ENCODE assay signal across 23 cellular contexts in the genomic region with DNA sequence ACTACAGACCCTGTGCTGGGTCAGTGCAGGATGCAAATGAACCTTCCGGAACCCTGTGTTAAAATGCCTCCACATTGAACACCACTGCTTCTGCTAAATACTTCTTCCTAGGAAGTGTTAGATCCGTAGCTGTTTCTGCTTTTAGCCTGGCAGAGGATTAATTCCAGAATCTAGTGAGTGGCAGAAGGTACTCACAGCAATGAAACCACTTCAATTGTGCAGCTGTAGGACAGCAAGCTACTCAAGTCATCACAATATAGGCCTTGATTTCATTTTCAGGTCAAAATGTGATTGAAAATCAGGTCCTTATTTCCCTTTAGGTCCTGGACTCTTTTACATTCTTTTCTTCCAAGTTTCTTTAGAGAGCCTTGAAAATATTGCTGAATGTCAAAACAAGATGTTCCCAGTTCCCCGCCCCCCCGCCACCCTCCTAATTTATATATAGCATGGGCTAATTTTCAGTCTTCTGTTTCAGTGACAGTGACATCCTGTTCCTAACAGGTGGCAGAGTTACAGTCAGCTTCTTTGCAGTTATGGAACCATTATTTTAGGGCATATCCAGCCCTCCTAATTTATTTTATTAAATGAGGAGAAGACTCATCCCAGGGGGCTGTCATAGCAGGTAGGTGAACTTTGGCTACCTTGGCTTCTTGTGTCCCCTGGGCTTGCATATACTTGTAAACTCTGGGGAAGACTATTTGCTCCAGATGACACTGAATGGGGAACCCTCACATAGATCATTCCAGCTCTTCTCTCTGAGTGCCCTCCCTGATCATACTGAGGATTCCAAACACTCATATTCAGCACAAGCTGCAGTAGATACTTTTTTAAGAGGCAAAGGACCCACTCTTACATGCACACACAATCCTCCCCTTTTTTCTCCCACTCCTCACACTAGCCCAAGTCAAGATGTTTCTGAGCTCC. TPM values are rescaled to one million over a fixed set of nuclear protein-coding genes. Genes with fewer than 3 reads are reported as not detected.
"Had no signal": no experiment of that assay in that cellular context is flagged by ENCODE, and none has a peak within 500 bp of the region (broad histone marks: within the 10 kb centered on the region; RNA-seq: fewer than 3 reads in every experiment).

No MANE protein-coding gene starts in this region.

- H3K27ac Mint-ChIP-seq: activated CD8-positive, alpha-beta memory T cell treated with anti-CD3 and anti-CD28 coated beads, Interleukin-2, amount 10 ng/mL, durations not matched to agents 7 days and 5 days; activated naive CD4-positive, alpha-beta T cell treated with anti-CD3 and anti-CD28 coated beads, Interleukin-2, amount 50 U/mL, for 24 hours; activated T-cell treated with anti-CD3 and anti-CD28 coated beads, Interleukin-2, amount 50 U/mL, for 24 hours; activated T-helper 1 cell treated with anti-CD3 and anti-CD28 coated beads, Interleukin-12 subunit alpha, Interleukin-12 subunit beta, Interleukin-2, Interleukin-4 antibody, amounts not matched to agents 30 ng/mL and 10 ng/mL and 1 ng/mL, durations not matched to agents 14 hours and 24 hours and 36 hours; T-helper 17 cell; WTC11 had no signal

- H3K4me1 Mint-ChIP-seq: activated CD8-positive, alpha-beta memory T cell treated with anti-CD3 and anti-CD28 coated beads, Interleukin-2, amount 10 ng/mL, durations not matched to agents 7 days and 5 days; activated naive CD4-positive, alpha-beta T cell treated with anti-CD3 and anti-CD28 coated beads, Interleukin-2, amount 50 U/mL, for 24 hours; T-helper 17 cell; WTC11 had no signal

- H3K36me3 Mint-ChIP-seq: activated CD8-positive, alpha-beta memory T cell treated with anti-CD3 and anti-CD28 coated beads, Interleukin-2, amount 10 ng/mL, durations not matched to agents 7 days and 5 days; activated naive CD4-positive, alpha-beta T cell treated with anti-CD3 and anti-CD28 coated beads, Interleukin-2, amount 50 U/mL, for 24 hours; WTC11 had no signal

- H3K9me3 Mint-ChIP-seq: activated naive CD4-positive, alpha-beta T cell treated with anti-CD3 and anti-CD28 coated beads, Interleukin-2, amount 50 U/mL, for 24 hours; activated T-cell treated with anti-CD3 and anti-CD28 coated beads, Interleukin-2, amount 50 U/mL, for 24 hours; activated T-helper 1 cell treated with anti-CD3 and anti-CD28 coated beads, Interleukin-12 subunit alpha, Interleukin-12 subunit beta, Interleukin-2, Interleukin-4 antibody, amounts not matched to agents 30 ng/mL and 10 ng/mL and 1 ng/mL, durations not matched to agents 14 hours and 24 hours and 36 hours had no signal

- ATAC-seq: activated CD8-positive, alpha-beta memory T cell treated with anti-CD3 and anti-CD28 coated beads, Interleukin-2, amount 10 ng/mL, durations not matched to agents 7 days and 5 days; K562; T-helper 17 cell; WTC11 had no signal

- DNase-seq: activated CD4-positive, alpha-beta T cell treated with anti-CD3 and anti-CD28 coated beads for 48 hours; activated CD4-positive, alpha-beta T cell treated with anti-CD3 and anti-CD28 coated beads, Interleukin-2, amount 50 U/mL, for 48 hours; activated CD4-positive, CD25-positive, alpha-beta regulatory T cell treated with anti-CD3 and anti-CD28 coated beads, Interleukin-2, amount 50 U/mL, for 72 hours; activated CD8-positive, alpha-beta memory T cell treated with anti-CD3 and anti-CD28 coated beads, Interleukin-2, amount 10 ng/mL, durations not matched to agents 7 days and 5 days; activated effector memory CD4-positive, alpha-beta T cell treated with Interleukin-2 at 50 U/mL for 16 hours; activated naive CD4-positive, alpha-beta T cell; activated T-cell treated with anti-CD3 and anti-CD28 coated beads, Interleukin-2, amount 50 U/mL, for 24 hours; aorta; Karpas-422; NCI-H1105 treated with DMSO at 0.1 percent for 48 hours; NCI-H1436 treated with DMSO at 0.1 percent for 48 hours; NCI-H187; NCI-H2171; NCI-H2227 treated with DMSO at 0.1 percent for 48 hours; NCI-H446 treated with DMSO at 0.1 percent for 48 hours; NCI-H526 treated with DMSO at 0.1 percent for 48 hours; SIG-M5; T-helper 17 cell; T-helper 9 cell had no signal

- H3K4me3 Mint-ChIP-seq: activated CD8-positive, alpha-beta memory T cell treated with anti-CD3 and anti-CD28 coated beads, Interleukin-2, amount 10 ng/mL, durations not matched to agents 7 days and 5 days; activated naive CD4-positive, alpha-beta T cell treated with anti-CD3 and anti-CD28 coated beads, Interleukin-2, amount 50 U/mL, for 24 hours; activated T-cell treated with anti-CD3 and anti-CD28 coated beads, Interleukin-2, amount 50 U/mL, for 24 hours; activated T-helper 1 cell treated with anti-CD3 and anti-CD28 coated beads, Interleukin-12 subunit alpha, Interleukin-12 subunit beta, Interleukin-2, Interleukin-4 antibody, amounts not matched to agents 30 ng/mL and 10 ng/mL and 1 ng/mL, durations not matched to agents 14 hours and 24 hours and 36 hours; T-helper 17 cell; WTC11 had no signal

- H3K27me3 Mint-ChIP-seq: activated CD8-positive, alpha-beta memory T cell treated with anti-CD3 and anti-CD28 coated beads, Interleukin-2, amount 10 ng/mL, durations not matched to agents 7 days and 5 days had no signal

RNA-seq across cellular contexts. Expression of gene ARNT2, which starts 28.0 kb away (rescaled TPM):
- total RNA-seq: activated CD8-positive, alpha-beta memory T cell treated with anti-CD3 and anti-CD28 coated beads, Interleukin-2, amount 10 ng/mL, durations not matched to agents 7 days and 5 days; K562; T-helper 17 cell had no signal
